17 cellular contexts compared by ENCODE assay signal in genomic region chr14:21672116-21672515, GRCh38. TPM values are rescaled to one million over a fixed set of nuclear protein-coding genes. Genes with fewer than 3 reads are reported as not detected.
DNase-seq lines count a peak whose midpoint lies in the region; ATAC-seq, FAIRE-seq and TF ChIP-seq lines count a peak whose summit lies in the region.
"Had no signal": no experiment of that assay in that cellular context is flagged by ENCODE, and none has a peak within 500 bp of the region (broad histone marks: within the 10 kb centered on the region; RNA-seq: fewer than 3 reads in every experiment).

No MANE protein-coding gene starts in this region.

- H4K8ac ChIP-seq in mesenchymal stem cell (ENCODE audit: low read length): no peak overlapping the region

- H3K4me3 ChIP-seq in astrocyte (ENCODE audit: insufficient read depth, low read depth, low read length): no peak overlapping the region
- no peak overlapping the region for H3K4me3 ChIP-seq in mesenchymal stem cell (ENCODE audit: insufficient read depth in 1 of 2, low read depth in 1 of 2, low read length in 2 of 2)
- H3K4me3 ChIP-seq: SJCRH30 had no signal

- H3K9ac ChIP-seq in astrocyte (ENCODE audit: low read length): no peak overlapping the region
- H3K9ac ChIP-seq in mesenchymal stem cell (ENCODE audit: low read length): no peak overlapping the region

- DNase-seq in ELR (ENCODE audit: low read depth) (peak; percentile 64), KG1 (lab: John Stamatoyannopoulos, UW) (peak; percentile 8), astrocyte (ENCODE audit: low read depth) (no peak), mesenchymal stem cell (peak; percentile 69), NCI-H1092 treated with DMSO at 0.1 percent for 48 hours (lab: John Stamatoyannopoulos, UW) (no peak), NCI-H446 (lab: John Stamatoyannopoulos, UW) (no peak)
- DNase-seq: BE2C; CD4-positive, alpha-beta T cell; H9; KBM-7; NCI-H187; NCI-H345; NCI-H526 treated with DMSO at 0.1 percent for 48 hours; OCI-M1; SJCRH30 had no signal

- WGBS in mesenchymal stem cell: 59% methylated on average over 1 of the region's 1 CpG

- no peaks in the 10 kb centered on the region for H3K36me3 Mint-ChIP-seq in astrocyte (ENCODE audit: low read depth, unreplicated experiment)

- H2AK5ac ChIP-seq in mesenchymal stem cell (ENCODE audit: low read length, severe bottlenecking): no peak overlapping the region

- H3K4me3 Mint-ChIP-seq in astrocyte (ENCODE audit: unreplicated experiment): no peak overlapping the region
- H3K4me3 Mint-ChIP-seq: CD4-positive, alpha-beta T cell; H9 had no signal

- H3K4me1 ChIP-seq in astrocyte (ENCODE audit: insufficient read depth, low read length): peaks cover 4% of the 10 kb centered on the region
- peaks cover 3% of the 10 kb centered on the region for H3K4me1 ChIP-seq in mesenchymal stem cell (ENCODE audit: control insufficient read depth, insufficient read depth, low read depth, low read length)
- H3K4me1 ChIP-seq: BE2C, SJCRH30 had no signal

- no peaks in the 10 kb centered on the region for H4K20me1 ChIP-seq in astrocyte (ENCODE audit: insufficient read depth, low read length)

- peak overlapping the region in 1 of 2 experiments; percentile 52 for H3K18ac ChIP-seq in mesenchymal stem cell (ENCODE audit: low read depth in 1 of 2, low read length in 2 of 2)

- H3K14ac ChIP-seq in mesenchymal stem cell (ENCODE audit: low read length in 2 of 2): no peak overlapping the region

- no peaks in the 10 kb centered on the region for H3K27me3 ChIP-seq in astrocyte (ENCODE audit: insufficient read depth, low read length)
- no peaks in the 10 kb centered on the region for H3K27me3 ChIP-seq in mesenchymal stem cell (ENCODE audit: control insufficient read depth in 1 of 2, insufficient read depth in 1 of 2, low read length in 2 of 2)
- H3K27me3 ChIP-seq: SJCRH30 had no signal

- H2AFZ ChIP-seq in astrocyte (ENCODE audit: low read depth, low read length) (no peak overlapping the region), mesenchymal stem cell (ENCODE audit: low read depth, low read length) (no peak overlapping the region)

- H2BK120ac ChIP-seq in mesenchymal stem cell (ENCODE audit: low read depth, low read length): no peak overlapping the region

- H3K23ac ChIP-seq in mesenchymal stem cell (ENCODE audit: low read length in 2 of 2): no peak overlapping the region

- no peaks in the 10 kb centered on the region for H3K79me1 ChIP-seq in mesenchymal stem cell (replicated peaks; ENCODE audit: low read length, poor library complexity, severe bottlenecking)

- no peak overlapping the region for H2BK15ac ChIP-seq in mesenchymal stem cell (ENCODE audit: low read depth, poor library complexity, severe bottlenecking)

- peaks cover 4% of the 10 kb centered on the region for H3K4me1 Mint-ChIP-seq in astrocyte (ENCODE audit: low read depth, unreplicated experiment)
- H3K4me1 Mint-ChIP-seq: H9 had no signal

- H3K9me3 ChIP-seq in astrocyte (ENCODE audit: insufficient read depth, low read depth, low read length) (no peaks in the 10 kb centered on the region), mesenchymal stem cell (ENCODE audit: control insufficient read depth, low read length) (peaks cover 3% of the 10 kb centered on the region)
- H3K9me3 ChIP-seq: BE2C, SJCRH30 had no signal

- ATAC-seq in HG03280 (IDR thresholded peaks at IDR 0.05; ENCODE audit: unreplicated experiment): no peak

- H3K36me3 ChIP-seq in astrocyte (ENCODE audit: insufficient read depth, low read length): no peaks in the 10 kb centered on the region
- no peaks in the 10 kb centered on the region for H3K36me3 ChIP-seq in mesenchymal stem cell (ENCODE audit: control insufficient read depth in 1 of 2, insufficient read depth in 2 of 2, low read depth in 1 of 2, low read length in 2 of 2)
- H3K36me3 ChIP-seq: BE2C, SJCRH30 had no signal

- no peak for TF ChIP-seq CTCF in astrocyte (IDR thresholded peaks at IDR 0.05; ENCODE audit: insufficient read depth, low read depth, low read length)

- H3K4me2 ChIP-seq in astrocyte (ENCODE audit: low read length): no peak overlapping the region
- no peak overlapping the region for H3K4me2 ChIP-seq in mesenchymal stem cell (ENCODE audit: low read length, poor library complexity, severe bottlenecking)

- peaks cover 3% of the 10 kb centered on the region for H3K9me3 Mint-ChIP-seq in astrocyte (ENCODE audit: unreplicated experiment)

- peak overlapping the region; percentile 6 for H3K27ac Mint-ChIP-seq in astrocyte (ENCODE audit: unreplicated experiment)
- H3K27ac Mint-ChIP-seq: CD4-positive, alpha-beta T cell; H9 had no signal

- no peak for FAIRE-seq in astrocyte (lab: Jason Lieb, UNC)

- H4K91ac ChIP-seq in mesenchymal stem cell (ENCODE audit: low read length): no peak overlapping the region

- no peak overlapping the region for H2BK12ac ChIP-seq in mesenchymal stem cell (ENCODE audit: low read length in 2 of 2)

- no peak overlapping the region for H3K4ac ChIP-seq in mesenchymal stem cell (ENCODE audit: low read depth in 1 of 2, low read length in 2 of 2)

- no peak overlapping the region for H2BK5ac ChIP-seq in mesenchymal stem cell (ENCODE audit: low read depth, low read length, poor library complexity, severe bottlenecking)

- no peak overlapping the region for H3K27ac ChIP-seq in astrocyte (ENCODE audit: low read depth, low read length)
- H3K27ac ChIP-seq in mesenchymal stem cell (ENCODE audit: low read length, poor library complexity, severe bottlenecking): no peak overlapping the region
- H3K27ac ChIP-seq: SJCRH30 had no signal

- no peaks in the 10 kb centered on the region for H3K79me2 ChIP-seq in astrocyte (ENCODE audit: insufficient read depth, low read length)

- no peaks in the 10 kb centered on the region for H3K27me3 Mint-ChIP-seq in astrocyte (ENCODE audit: low read depth, unreplicated experiment)

RNA-seq across cellular contexts. Expression of gene OR4E1, which starts 1.5 kb away (rescaled TPM):
- total RNA-seq in astrocyte: not detected in 2 replicates
- polyA plus RNA-seq in mesenchymal stem cell (2013, experiment 1 of 2): not detected
- not detected for polyA plus RNA-seq in mesenchymal stem cell (2013, experiment 2 of 2)
- total RNA-seq: CD4-positive, alpha-beta T cell; H9; M059J; SJCRH30 had no signal

RNA-seq across cellular contexts. Expression of gene OR4E2, which starts 18.5 kb away (rescaled TPM):
- not detected in 2 replicates for total RNA-seq in astrocyte
- polyA plus RNA-seq in mesenchymal stem cell (2013, experiment 1 of 2): not detected
- polyA plus RNA-seq in mesenchymal stem cell (2013, experiment 2 of 2): not detected
- total RNA-seq: CD4-positive, alpha-beta T cell; H9; M059J; SJCRH30 had no signal

RNA-seq across cellular contexts. Expression of gene OR10G2, which starts 37.4 kb away (rescaled TPM):
- total RNA-seq in astrocyte: not detected in 2 replicates
- polyA plus RNA-seq in mesenchymal stem cell (2013, experiment 1 of 2): not detected
- not detected for polyA plus RNA-seq in mesenchymal stem cell (2013, experiment 2 of 2)
- total RNA-seq: CD4-positive, alpha-beta T cell; H9; M059J; SJCRH30 had no signal

Comparison
In these comparisons a context has a peak if more than half of its experiments do, and no peak if none do; other contexts are left out.
1. DNase-seq: peak in ELR (single experiment), KG1 (single experiment) and mesenchymal stem cell (single experiment); none in astrocyte (single experiment), NCI-H1092 treated with DMSO at 0.1 percent for 48 hours (single experiment) and NCI-H446 (0 of 2).